16 cellular contexts compared by ENCODE assay signal in the genomic region with DNA sequence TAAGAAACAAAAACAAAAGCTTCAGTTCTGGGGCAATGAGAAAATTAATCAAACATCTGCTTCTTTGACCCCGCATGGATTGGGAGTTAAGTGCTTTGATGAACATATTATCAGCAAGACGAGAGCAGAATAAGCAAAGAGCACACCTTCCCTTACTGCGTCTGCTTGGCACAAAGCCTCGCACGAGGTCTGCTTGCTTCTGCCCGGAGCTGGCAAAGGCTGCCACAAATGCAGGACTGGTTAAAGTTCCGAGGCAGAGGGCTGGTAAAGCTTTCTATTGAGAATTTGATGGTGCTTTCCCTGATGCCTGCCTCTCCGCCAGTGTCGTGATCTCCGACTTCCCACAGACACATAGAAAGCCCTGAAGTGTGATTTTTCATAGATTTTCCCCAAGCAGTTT. TPM values are rescaled to one million over a fixed set of nuclear protein-coding genes. Genes with fewer than 3 reads are reported as not detected.
"Had no signal": no experiment of that assay in that cellular context is flagged by ENCODE, and none has a peak within 500 bp of the region (broad histone marks: within the 10 kb centered on the region; RNA-seq: fewer than 3 reads in every experiment).

No MANE protein-coding gene starts in this region.

- FAIRE-seq: colon, TTC549 had no signal

- H3K4me3 Mint-ChIP-seq: nephron; stimulated activated naive CD8-positive, alpha-beta T cell treated with anti-CD3 and anti-CD28 coated beads, Interleukin-15, Interleukin-2, amounts not matched to agents 100 ng/mL and 50 ng/mL, for 24 hours; T-helper 17 cell had no signal

- H3K27ac ChIP-seq: breast epithelium, esophagus squamous epithelium, left lung, uterus had no signal

- DNase-seq: activated naive CD4-positive, alpha-beta T cell treated with anti-CD3 and anti-CD28 coated beads, Interleukin-2, amount 50 U/mL, for 16 hours; esophagus squamous epithelium; foreskin fibroblast; glutamatergic neuron; left lung; mesenchymal stem cell; occipital lobe; stimulated activated CD4-positive, alpha-beta T cell treated with anti-CD3 and anti-CD28 coated beads, Interleukin-4, amount 100 ng/mL, for 1 hour; T-helper 17 cell; uterus had no signal

- H3K9me3 ChIP-seq: breast epithelium, esophagus squamous epithelium, left lung, uterus had no signal

- H3K36me3 ChIP-seq: breast epithelium, esophagus squamous epithelium, left lung, uterus had no signal

- ATAC-seq: left lung, T-helper 17 cell had no signal

- H3K4me1 Mint-ChIP-seq: T-helper 17 cell had no signal

- H3K4me1 ChIP-seq: breast epithelium, esophagus squamous epithelium, left lung, uterus had no signal

- H3K4me3 ChIP-seq: breast epithelium, esophagus squamous epithelium, left lung, uterus had no signal

- H3K9me3 Mint-ChIP-seq: activated T-helper 2 cell treated with anti-CD3 and anti-CD28 coated beads, Interferon-gamma antibody, Interleukin-2, Interleukin-4, amounts not matched to agents 10 μg/mL and 5 μg/mL and 100 μg/mL, durations not matched to agents 14 hours and 24 hours and 36 hours; stimulated activated naive CD8-positive, alpha-beta T cell treated with anti-CD3 and anti-CD28 coated beads, Interleukin-15, Interleukin-2, amounts not matched to agents 100 ng/mL and 50 ng/mL, for 24 hours had no signal

- H3K27ac Mint-ChIP-seq: activated T-helper 2 cell treated with anti-CD3 and anti-CD28 coated beads, Interferon-gamma antibody, Interleukin-2, Interleukin-4, amounts not matched to agents 10 μg/mL and 5 μg/mL and 100 μg/mL, durations not matched to agents 14 hours and 24 hours and 36 hours; nephron; stimulated activated naive CD8-positive, alpha-beta T cell treated with anti-CD3 and anti-CD28 coated beads, Interleukin-15, Interleukin-2, amounts not matched to agents 100 ng/mL and 50 ng/mL, for 24 hours; T-helper 17 cell had no signal

- H3K27me3 ChIP-seq: breast epithelium, left lung, uterus had no signal

RNA-seq across cellular contexts. Expression of a gene that starts 17.0 kb away (rescaled TPM):
- total RNA-seq: activated T-helper 2 cell treated with anti-CD3 and anti-CD28 coated beads, Interferon-gamma antibody, Interleukin-2, Interleukin-4, amounts not matched to agents 10 μg/mL and 5 μg/mL and 100 μg/mL, durations not matched to agents 14 hours and 24 hours and 36 hours; T-helper 17 cell had no signal
